In the genomic region with DNA sequence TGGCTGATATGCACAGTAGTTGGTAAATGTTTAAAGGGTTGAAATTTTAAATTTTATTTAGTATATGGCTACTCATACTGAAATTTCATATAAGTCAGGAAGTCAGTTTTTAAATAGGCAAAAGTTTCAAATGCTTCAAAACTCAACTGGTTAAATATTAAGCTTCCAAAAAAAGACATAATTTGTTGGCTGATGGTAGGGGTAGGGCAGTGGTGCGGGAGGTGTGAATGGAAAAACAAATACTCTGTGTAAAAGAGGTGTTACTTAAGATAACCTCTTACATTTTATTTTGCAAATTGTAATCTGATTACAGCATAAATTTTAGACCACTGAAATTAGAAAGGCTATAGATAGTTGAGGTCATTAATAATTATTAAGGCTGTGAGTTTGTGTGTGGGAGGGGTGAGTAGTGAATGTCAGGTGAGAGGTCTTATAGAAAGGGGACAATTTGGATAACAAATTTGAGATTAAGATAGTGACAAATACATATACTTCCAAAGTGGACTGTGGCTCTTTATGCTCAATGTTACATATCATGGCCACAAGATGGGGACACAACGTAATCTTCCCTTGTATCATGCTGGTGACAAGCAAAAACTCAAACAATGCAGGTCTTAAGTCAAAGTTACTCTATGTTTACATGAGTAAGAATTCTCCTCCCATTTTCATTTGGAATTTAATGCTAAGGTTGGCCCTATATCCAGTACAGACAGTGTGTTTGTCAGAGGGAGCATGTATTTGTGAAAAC, we compare ENCODE assay signal across 1 cellular context.
TF ChIP-seq lines count a peak whose summit lies in the region.

No MANE protein-coding gene starts in this region.

TF ChIP-seq in endothelial cell of umbilical vein, 7 proteins besides CTCF, POLR2A, EP300 and RAD21 (continued from another document):
- TF ChIP-seq FOS (IDR thresholded peaks at IDR 0.05; ENCODE audit: borderline replicate concordance, insufficient read depth, low read length) (no peak), MYC (IDR thresholded peaks at IDR 0.05; ENCODE audit: low read depth, low read length) (no peak)
